In the genomic region with DNA sequence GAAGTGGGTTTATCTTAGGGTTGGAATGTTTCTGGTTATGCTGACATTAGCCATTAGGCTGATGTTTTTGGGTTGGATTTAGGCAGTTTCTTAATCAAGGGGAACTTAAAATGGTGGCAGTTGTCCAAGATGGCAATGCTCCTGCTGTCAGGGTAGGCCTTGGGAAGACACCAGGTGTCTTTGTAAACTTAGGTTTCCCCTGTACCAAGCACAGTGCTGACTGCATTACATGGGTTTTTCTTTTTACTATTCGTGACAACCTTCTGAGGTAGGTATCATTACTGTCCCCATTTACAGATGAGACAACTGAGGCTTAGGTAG, we compare ENCODE assay signal across 7 cellular contexts. TPM values are rescaled to one million over a fixed set of nuclear protein-coding genes. Genes with fewer than 3 reads are reported as not detected.
DNase-seq lines count a peak whose midpoint lies in the region; ATAC-seq and TF ChIP-seq lines count a peak whose summit lies in the region.

No MANE protein-coding gene starts in this region.

- H3K4me3 ChIP-seq in NB4 (ENCODE audit: low read depth, low read length) (peak overlapping the region; percentile 40), esophagus squamous epithelium (peak overlapping the region; percentile 81 to 98 (median 90))

- DNase-seq in NB4 (ENCODE audit: low read depth) (no peak), esophagus squamous epithelium (lab: John Stamatoyannopoulos, UW) (no peak), H4 (ENCODE audit: low spot score) (no peak), RKO (ENCODE audit: low spot score) (no peak)
- no peak for DNase-seq in stimulated activated naive B cell treated with anti-CD40 and anti-IgM and Interleukin-4, amounts not matched to agents 10 μg/mL and 1 μg/mL and 100 μg/mL, for 72 hours
- DNase-seq in effector CD4-positive, alpha-beta T cell = no peak

- TF ChIP-seq POLR2A in NB4 (IDR thresholded peaks at IDR 0.05; ENCODE audit: extremely low read depth, insufficient read length) (no peak), esophagus squamous epithelium (IDR thresholded peaks at IDR 0.05) (no peak)

- peaks cover 26 to 51% of the 10 kb centered on the region in 2 donors for H3K4me1 Mint-ChIP-seq in stimulated activated naive B cell treated with anti-CD40 and anti-IgM and Interleukin-4, amounts not matched to agents 10 μg/mL and 1 μg/mL and 100 μg/mL, for 72 hours

- peaks cover 2 to 7% of the 10 kb centered on the region in 2 donors for H3K36me3 Mint-ChIP-seq in stimulated activated naive B cell treated with anti-CD40 and anti-IgM and Interleukin-4, amounts not matched to agents 10 μg/mL and 1 μg/mL and 100 μg/mL, for 72 hours

- no peak for TF ChIP-seq CTCF in NB4 (IDR thresholded peaks at IDR 0.05; ENCODE audit: low read depth, low read length)
- no peak for TF ChIP-seq CTCF in esophagus squamous epithelium (IDR thresholded peaks at IDR 0.05)

- no peaks in the 10 kb centered on the region for H3K9me3 ChIP-seq in esophagus squamous epithelium

- H3K27ac ChIP-seq in esophagus squamous epithelium = peak overlapping the region; percentile 91 to 97 (median 92)

- no peaks in the 10 kb centered on the region for H3K27me3 Mint-ChIP-seq in stimulated activated naive B cell treated with anti-CD40 and anti-IgM and Interleukin-4, amounts not matched to agents 10 μg/mL and 1 μg/mL and 100 μg/mL, for 72 hours

- H3K9me3 Mint-ChIP-seq in stimulated activated naive B cell treated with anti-CD40 and anti-IgM and Interleukin-4, amounts not matched to agents 10 μg/mL and 1 μg/mL and 100 μg/mL, for 72 hours = no peaks in the 10 kb centered on the region

- no peaks in the 10 kb centered on the region for H3K27me3 ChIP-seq in esophagus squamous epithelium

- 25 to 43% methylated on average over 1 of the region's 1 CpG for WGBS in esophagus squamous epithelium, 2 donors

- intact Hi-C loops in esophagus squamous epithelium (cut with DNase I) = no loop called here

- peak overlapping the region; percentile 95 for H3K27ac Mint-ChIP-seq in stimulated activated naive B cell treated with anti-CD40 and anti-IgM and Interleukin-4, amounts not matched to agents 10 μg/mL and 1 μg/mL and 100 μg/mL, for 72 hours

- ATAC-seq in GM21423 (IDR thresholded peaks at IDR 0.05; ENCODE audit: unreplicated experiment) = peak; percentile 12
- ATAC-seq in stimulated activated naive B cell treated with anti-CD40 and anti-IgM and Interleukin-4, amounts not matched to agents 10 μg/mL and 1 μg/mL and 100 μg/mL, for 72 hours (replicated peaks) = no peak

- H3K4me3 Mint-ChIP-seq in stimulated activated naive B cell treated with anti-CD40 and anti-IgM and Interleukin-4, amounts not matched to agents 10 μg/mL and 1 μg/mL and 100 μg/mL, for 72 hours = peak overlapping the region; percentile 90 to 92

- H3K36me3 ChIP-seq in esophagus squamous epithelium = peaks cover 0 to 24% (median 0%) of the 10 kb centered on the region in 3 donors

- peaks cover 7 to 57% (median 26%) of the 10 kb centered on the region in 3 donors for H3K4me1 ChIP-seq in esophagus squamous epithelium

RNA-seq across cellular contexts. Expression of a gene that starts 0.5 kb away (rescaled TPM):
- total RNA-seq in esophagus squamous epithelium = 10 to 100 TPM; 12.3 to 38.0 (median 22.8) TPM
- 26.6 and 30.6 TPM in 2 replicates for total RNA-seq in H4 (2014; rRNA removed; shearing (Covaris generic))

RNA-seq across cellular contexts. Expression of a gene that starts 56.7 kb away (rescaled TPM):
- not detected for total RNA-seq in esophagus squamous epithelium
- not detected in 2 replicates for total RNA-seq in H4 (2014; rRNA removed; shearing (Covaris generic))
